In the genomic region with DNA sequence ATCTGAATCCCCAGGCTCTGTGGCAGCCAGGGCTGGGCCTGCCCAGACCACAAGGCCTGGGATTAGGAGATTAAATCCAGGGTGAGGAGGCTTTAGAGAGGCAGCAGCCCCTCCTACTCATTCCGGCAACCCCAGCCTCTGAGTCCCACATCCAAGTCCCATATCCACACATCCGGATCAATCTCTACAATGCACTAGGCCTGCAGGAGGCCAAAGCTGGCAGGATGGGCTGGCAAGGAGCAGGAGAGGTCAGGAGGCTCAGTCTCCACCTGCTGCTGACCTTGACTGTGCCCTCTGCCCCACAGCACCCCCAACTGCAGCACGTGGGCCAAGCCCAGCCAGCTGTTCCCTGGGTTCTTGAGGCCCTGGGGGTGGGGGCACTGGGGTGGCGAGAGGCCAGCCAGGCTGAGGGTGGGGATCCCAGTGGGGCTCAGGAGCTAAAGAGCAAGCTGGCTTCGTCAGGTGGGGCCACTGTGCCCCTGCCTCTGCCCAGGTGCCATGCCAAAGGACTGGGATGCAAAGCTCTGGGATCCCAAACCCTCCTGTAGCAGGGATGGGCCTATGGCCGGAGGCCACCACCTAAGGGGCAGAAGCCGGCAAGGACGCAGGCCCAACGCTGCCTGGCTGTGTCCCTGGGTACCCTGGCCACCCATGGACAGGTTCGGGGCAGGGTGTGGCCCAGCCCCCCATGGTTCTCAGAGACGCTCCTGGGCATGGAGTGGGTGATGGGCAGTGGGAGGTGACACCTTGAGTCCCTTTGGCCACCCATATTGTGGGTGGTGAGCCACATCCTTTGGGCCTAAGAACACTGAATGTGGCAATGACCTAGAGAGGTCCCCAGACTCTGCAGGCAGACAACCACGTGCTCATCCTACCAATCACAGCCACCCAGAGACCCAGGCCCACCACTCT, we compare ENCODE assay signal across 1 cellular context.
TF ChIP-seq lines count a peak whose summit lies in the region.

No MANE protein-coding gene starts in this region.

TF ChIP-seq in neural cell, 6 proteins besides CTCF, POLR2A, EP300 and RAD21 (continued from another document):
- TF ChIP-seq, protein P1, sequence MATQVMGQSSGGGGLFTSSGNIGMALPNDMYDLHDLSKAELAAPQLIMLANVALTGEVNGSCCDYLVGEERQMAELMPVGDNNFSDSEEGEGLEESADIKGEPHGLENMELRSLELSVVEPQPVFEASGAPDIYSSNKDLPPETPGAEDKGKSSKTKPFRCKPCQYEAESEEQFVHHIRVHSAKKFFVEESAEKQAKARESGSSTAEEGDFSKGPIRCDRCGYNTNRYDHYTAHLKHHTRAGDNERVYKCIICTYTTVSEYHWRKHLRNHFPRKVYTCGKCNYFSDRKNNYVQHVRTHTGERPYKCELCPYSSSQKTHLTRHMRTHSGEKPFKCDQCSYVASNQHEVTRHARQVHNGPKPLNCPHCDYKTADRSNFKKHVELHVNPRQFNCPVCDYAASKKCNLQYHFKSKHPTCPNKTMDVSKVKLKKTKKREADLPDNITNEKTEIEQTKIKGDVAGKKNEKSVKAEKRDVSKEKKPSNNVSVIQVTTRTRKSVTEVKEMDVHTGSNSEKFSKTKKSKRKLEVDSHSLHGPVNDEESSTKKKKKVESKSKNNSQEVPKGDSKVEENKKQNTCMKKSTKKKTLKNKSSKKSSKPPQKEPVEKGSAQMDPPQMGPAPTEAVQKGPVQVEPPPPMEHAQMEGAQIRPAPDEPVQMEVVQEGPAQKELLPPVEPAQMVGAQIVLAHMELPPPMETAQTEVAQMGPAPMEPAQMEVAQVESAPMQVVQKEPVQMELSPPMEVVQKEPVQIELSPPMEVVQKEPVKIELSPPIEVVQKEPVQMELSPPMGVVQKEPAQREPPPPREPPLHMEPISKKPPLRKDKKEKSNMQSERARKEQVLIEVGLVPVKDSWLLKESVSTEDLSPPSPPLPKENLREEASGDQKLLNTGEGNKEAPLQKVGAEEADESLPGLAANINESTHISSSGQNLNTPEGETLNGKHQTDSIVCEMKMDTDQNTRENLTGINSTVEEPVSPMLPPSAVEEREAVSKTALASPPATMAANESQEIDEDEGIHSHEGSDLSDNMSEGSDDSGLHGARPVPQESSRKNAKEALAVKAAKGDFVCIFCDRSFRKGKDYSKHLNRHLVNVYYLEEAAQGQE (IDR thresholded peaks at IDR 0.05; ENCODE audit: borderline replicate concordance): no peak
- TF ChIP-seq SMC3 (conservative IDR thresholded peaks at IDR 0.05; ENCODE audit: poor library complexity) (no peak), MXI1 (conservative IDR thresholded peaks at IDR 0.05; ENCODE audit: poor library complexity, severe bottlenecking) (no peak), TAF1 (IDR thresholded peaks at IDR 0.05; ENCODE audit: low read depth) (no peak)
TF ChIP-seq in neural cell: peak in this region for 0.
